In the genomic region with DNA sequence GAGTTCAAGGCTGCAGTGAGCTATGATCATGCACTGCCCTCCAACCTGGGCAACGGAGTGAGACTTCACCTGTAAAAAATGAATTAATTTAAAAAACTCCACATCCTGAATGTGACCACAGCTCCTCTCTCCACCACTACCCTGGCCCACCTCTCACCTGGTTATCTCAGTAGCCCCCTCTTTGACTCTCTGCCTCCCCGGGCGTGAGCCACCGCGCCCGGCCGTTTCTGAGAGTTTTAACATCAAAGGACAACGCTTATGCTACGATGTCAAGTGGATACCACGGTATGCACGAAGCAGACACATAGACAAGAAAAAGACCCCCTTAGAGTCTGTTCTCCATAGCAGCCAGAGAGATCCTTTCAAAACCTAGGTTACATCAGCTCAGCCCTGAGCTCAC, we compare ENCODE assay signal across 23 cellular contexts. TPM values are rescaled to one million over a fixed set of nuclear protein-coding genes. Genes with fewer than 3 reads are reported as not detected.
"Had no signal": no experiment of that assay in that cellular context is flagged by ENCODE, and none has a peak within 500 bp of the region (broad histone marks: within the 10 kb centered on the region; RNA-seq: fewer than 3 reads in every experiment).

No MANE protein-coding gene starts in this region.

- H3K27ac Mint-ChIP-seq: dendritic cell treated with granulocyte-macrophage colony-stimulating factor and Interleukin-4, amounts not matched to agents 40 ng/mL and 50 ng/mL, for 4 days; neural progenitor cell had no signal

- H3K9me3 ChIP-seq: body of pancreas, lower lobe of right lung, sigmoid colon, thyroid gland had no signal

- H2AFZ ChIP-seq: neural progenitor cell had no signal

- H3K4me3 Mint-ChIP-seq: activated CD4-positive, alpha-beta memory T cell treated with anti-CD3 and anti-CD28 coated beads, Interleukin-2, amount 10 ng/mL, durations not matched to agents 7 days and 5 days; dendritic cell treated with granulocyte-macrophage colony-stimulating factor and Interleukin-4, amounts not matched to agents 40 ng/mL and 50 ng/mL, for 4 days; naive B cell; neural progenitor cell; T-cell; WTC11 had no signal

- DNase-seq: activated CD4-positive, alpha-beta memory T cell treated with anti-CD3 and anti-CD28 coated beads, Interleukin-2, amount 10 ng/mL, durations not matched to agents 7 days and 5 days; activated T-cell treated with anti-CD3 and anti-CD28 coated beads, Interleukin-2, amount 50 U/mL, for 1 hour; anterior cingulate cortex; body of pancreas; effector CD4-positive, alpha-beta T cell; erythroblast; foreskin keratinocyte; kidney; lower lobe of right lung; mesendoderm; naive B cell; stimulated activated CD4-positive, alpha-beta T cell treated with anti-CD3 and anti-CD28 coated beads, Interleukin-4, amount 100 ng/mL, for 24 hours; stimulated activated naive CD8-positive, alpha-beta T cell treated with anti-CD3 and anti-CD28 coated beads, Interleukin-15, Interleukin-2, amounts not matched to agents 100 U/mL and 50 U/mL, for 24 hours; substantia nigra; T-cell; T1000; thyroid gland had no signal

- H3K9ac ChIP-seq: neural progenitor cell had no signal

- H3K4me3 ChIP-seq: body of pancreas, cardiac muscle cell, lower lobe of right lung, neural progenitor cell, sigmoid colon, thyroid gland had no signal

- H3K36me3 Mint-ChIP-seq: naive B cell, neural progenitor cell, T-cell, WTC11 had no signal

- H3K27me3 Mint-ChIP-seq: activated CD4-positive, alpha-beta memory T cell treated with anti-CD3 and anti-CD28 coated beads, Interleukin-2, amount 10 ng/mL, durations not matched to agents 7 days and 5 days; T-cell had no signal

- H3K9me3 Mint-ChIP-seq: activated CD4-positive, alpha-beta memory T cell treated with anti-CD3 and anti-CD28 coated beads, Interleukin-2, amount 10 ng/mL, durations not matched to agents 7 days and 5 days; dendritic cell treated with granulocyte-macrophage colony-stimulating factor and Interleukin-4, amounts not matched to agents 40 ng/mL and 50 ng/mL, for 4 days; neural progenitor cell; T-cell; WTC11 had no signal

- H3K4me2 ChIP-seq: neural progenitor cell had no signal

- H3K36me3 ChIP-seq: cardiac muscle cell, lower lobe of right lung, neural progenitor cell, sigmoid colon, thyroid gland had no signal

- FAIRE-seq: kidney had no signal

- ATAC-seq: body of pancreas; foreskin keratinocyte; lower lobe of right lung; stimulated activated naive CD8-positive, alpha-beta T cell treated with anti-CD3 and anti-CD28 coated beads, Interleukin-15, Interleukin-2, amounts not matched to agents 100 U/mL and 50 U/mL, for 24 hours; T-cell; WTC11 had no signal

- H3K27ac ChIP-seq: body of pancreas, cardiac muscle cell, lower lobe of right lung, neural progenitor cell, sigmoid colon, thyroid gland had no signal

- H3K27me3 ChIP-seq: body of pancreas, cardiac muscle cell, foreskin keratinocyte, neural progenitor cell, sigmoid colon, thyroid gland had no signal

RNA-seq across cellular contexts. Expression of a gene that starts 48.7 kb away (rescaled TPM):
- total RNA-seq: cardiac muscle cell, glomerular endothelial cell had no signal
